ENCODE assay signal across 1 cellular context in the genomic region with DNA sequence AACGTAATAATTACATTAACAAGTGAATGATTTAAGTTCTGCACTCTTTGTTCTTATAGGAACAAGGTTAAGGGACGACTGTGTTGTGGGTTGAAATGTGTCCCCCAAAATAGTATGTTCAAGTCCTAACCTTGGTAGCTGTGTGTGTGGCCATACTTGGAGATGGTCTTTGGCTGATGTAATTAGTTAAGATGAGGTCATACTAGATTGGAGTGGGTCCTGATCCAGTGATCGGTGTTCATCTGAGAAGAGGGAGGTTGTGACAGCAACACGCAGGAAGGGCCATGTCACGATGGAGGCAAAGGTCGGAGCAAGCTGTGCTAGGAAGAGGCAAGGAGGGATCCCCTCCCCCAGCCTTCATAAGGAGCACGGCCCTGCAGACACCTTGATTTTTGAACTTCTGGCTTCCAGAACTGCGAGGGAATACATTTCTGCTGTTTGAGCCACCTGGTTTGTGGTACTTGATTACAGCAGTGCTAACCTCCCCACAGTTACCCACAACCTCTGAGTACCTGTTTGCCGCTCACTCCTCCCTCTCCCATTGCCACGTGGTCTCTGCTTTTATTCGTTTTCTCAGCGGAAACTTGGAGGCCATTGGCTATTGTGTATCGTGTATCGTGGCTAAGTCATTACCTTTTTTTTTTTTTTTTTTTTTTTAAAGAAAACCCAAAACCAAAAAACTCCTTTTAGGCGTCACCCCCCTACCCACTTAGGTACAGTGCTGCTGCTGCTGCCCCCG.
TF ChIP-seq lines count a peak whose summit lies in the region.

No MANE protein-coding gene starts in this region.

TF ChIP-seq in HepG2, 621 proteins besides CTCF, POLR2A, EP300 and RAD21 (continued from another document):
- TF ChIP-seq PATZ1 (CRISPR knock-in tag; IDR thresholded peaks at IDR 0.05) (no peak), AKAP8 (CRISPR knock-in tag; IDR thresholded peaks at IDR 0.05) (no peak)
TF ChIP-seq in HepG2: peak in this region for 3.
